Comparison of ENCODE assay signal across 14 cellular contexts in genomic region chr4:176538217-176538925, GRCh38.
A peak's percentile ranks its signal among the peaks of the same experiment; 100 is the strongest.
DNase-seq lines count a peak whose midpoint lies in the region; ATAC-seq, FAIRE-seq and TF ChIP-seq lines count a peak whose summit lies in the region.
"Had no signal": no experiment of that assay in that cellular context is flagged by ENCODE, and none has a peak within 500 bp of the region (broad histone marks: within the 10 kb centered on the region; RNA-seq: fewer than 3 reads in every experiment).

No MANE protein-coding gene starts in this region.

- no peaks in the 10 kb centered on the region for H3K4me1 ChIP-seq in endothelial cell of umbilical vein (ENCODE audit: control insufficient read depth, extremely low read depth, insufficient read depth, low read length)

- no peak overlapping the region for H2AFZ ChIP-seq in endothelial cell of umbilical vein (ENCODE audit: low read depth, low read length)

- no peak overlapping the region for H3K9ac ChIP-seq in endothelial cell of umbilical vein (replicated peaks; ENCODE audit: extremely low read depth, insufficient read depth, low read length)

- no peaks in the 10 kb centered on the region for H3K27me3 Mint-ChIP-seq in T-helper 2 cell treated with Interferon-gamma antibody and Interleukin-4, amounts not matched to agents 5 μg/mL and 100 μg/mL, for 36 hours (ENCODE audit: low read depth)
- H3K27me3 Mint-ChIP-seq: activated naive CD8-positive, alpha-beta T cell treated with anti-CD3 and anti-CD28 coated beads for 36 hours; naive B cell had no signal

- no peak overlapping the region for H3K4me3 Mint-ChIP-seq in T-helper 2 cell treated with Interferon-gamma antibody and Interleukin-4, amounts not matched to agents 5 μg/mL and 100 μg/mL, for 36 hours
- H3K4me3 Mint-ChIP-seq: activated naive CD8-positive, alpha-beta T cell treated with anti-CD3 and anti-CD28 coated beads for 36 hours; naive B cell; T-helper 1 cell treated with Interleukin-12 subunit alpha and Interleukin-12 subunit beta and Interleukin-4 antibody, amounts not matched to agents 30 μg/mL and 1 μg/mL, for 36 hours had no signal

- ATAC-seq in GM18909 (IDR thresholded peaks at IDR 0.05; ENCODE audit: poor library complexity, unreplicated experiment) = no peak
- no peak for ATAC-seq in stimulated activated naive CD8-positive, alpha-beta T cell treated with anti-CD3 and anti-CD28 coated beads, Interleukin-15, Interleukin-2, amounts not matched to agents 100 U/mL and 50 U/mL, for 24 hours

- H3K27ac Mint-ChIP-seq in T-helper 2 cell treated with Interferon-gamma antibody and Interleukin-4, amounts not matched to agents 5 μg/mL and 100 μg/mL, for 36 hours = no peak overlapping the region
- H3K27ac Mint-ChIP-seq: activated naive CD8-positive, alpha-beta T cell treated with anti-CD3 and anti-CD28 coated beads for 36 hours; T-helper 1 cell treated with Interleukin-12 subunit alpha and Interleukin-12 subunit beta and Interleukin-4 antibody, amounts not matched to agents 30 μg/mL and 1 μg/mL, for 36 hours had no signal

- H4K20me1 ChIP-seq in endothelial cell of umbilical vein (replicated peaks; ENCODE audit: control insufficient read depth, extremely low read depth, insufficient read depth, low read length) = no peaks in the 10 kb centered on the region

- H3K4me1 Mint-ChIP-seq in T-helper 2 cell treated with Interferon-gamma antibody and Interleukin-4, amounts not matched to agents 5 μg/mL and 100 μg/mL, for 36 hours (ENCODE audit: low read depth) = no peaks in the 10 kb centered on the region
- H3K4me1 Mint-ChIP-seq: activated naive CD8-positive, alpha-beta T cell treated with anti-CD3 and anti-CD28 coated beads for 36 hours; naive B cell had no signal

- no peaks in the 10 kb centered on the region for H3K36me3 ChIP-seq in endothelial cell of umbilical vein (ENCODE audit: control insufficient read depth in 2 of 2, extremely low read depth in 1 of 2, insufficient read depth in 2 of 2, low read length in 2 of 2)

- intact Hi-C loops in endothelial cell of umbilical vein (cut with micrococcal nuclease) = no loop called here

- FAIRE-seq in endothelial cell of umbilical vein (lab: Jason Lieb, UNC) = no peak
- FAIRE-seq: GM18507 had no signal

- no peaks in the 10 kb centered on the region for H3K9me1 ChIP-seq in endothelial cell of umbilical vein (replicated peaks; ENCODE audit: control insufficient read depth, extremely low read depth, insufficient read depth, low read length)

- no peaks in the 10 kb centered on the region for H3K9me3 Mint-ChIP-seq in T-helper 2 cell treated with Interferon-gamma antibody and Interleukin-4, amounts not matched to agents 5 μg/mL and 100 μg/mL, for 36 hours
- H3K9me3 Mint-ChIP-seq: activated naive CD8-positive, alpha-beta T cell treated with anti-CD3 and anti-CD28 coated beads for 36 hours; T-helper 1 cell treated with Interleukin-12 subunit alpha and Interleukin-12 subunit beta and Interleukin-4 antibody, amounts not matched to agents 30 μg/mL and 1 μg/mL, for 36 hours had no signal

- DNase-seq in EH (ENCODE audit: low read depth) (peak; percentile 95), NCI-H226 (peak; percentile 65), endothelial cell of umbilical vein (ENCODE audit: low read depth, low spot score) (peak; percentile 5), non-pigmented ciliary epithelial cell (ENCODE audit: low read depth) (peak; percentile 71), DMS 273 (lab: John Stamatoyannopoulos, UW; ENCODE audit: unreplicated experiment) (no peak)
- no peak for DNase-seq in T-helper 2 cell treated with Interferon-gamma antibody and Interleukin-4, amounts not matched to agents 5 μg/mL and 100 μg/mL, for 36 hours (ENCODE audit: low spot score)
- DNase-seq in stimulated activated naive CD8-positive, alpha-beta T cell treated with anti-CD3 and anti-CD28 coated beads, Interleukin-15, Interleukin-2, amounts not matched to agents 100 U/mL and 50 U/mL, for 24 hours = no peak
- DNase-seq: activated naive CD8-positive, alpha-beta T cell treated with anti-CD3 and anti-CD28 coated beads for 36 hours; effector CD8-positive, alpha-beta T cell; naive B cell; NK-92 treated with Interleukin-12 subunit alpha and Interleukin-12 subunit beta, amount 100 ng/mL, for 24 hours had no signal

- no TSS peak for BruUV-seq in endothelial cell of umbilical vein (replicated peaks; lab: Mats Ljungman, UMichigan)

- POLR2A ChIA-PET in endothelial cell of umbilical vein (lab: Charles Lee) = no interaction called here

- H3K36me3 Mint-ChIP-seq in T-helper 2 cell treated with Interferon-gamma antibody and Interleukin-4, amounts not matched to agents 5 μg/mL and 100 μg/mL, for 36 hours (ENCODE audit: low read depth) = no peaks in the 10 kb centered on the region
- H3K36me3 Mint-ChIP-seq: activated naive CD8-positive, alpha-beta T cell treated with anti-CD3 and anti-CD28 coated beads for 36 hours; naive B cell had no signal

- H3K4me2 ChIP-seq in endothelial cell of umbilical vein (ENCODE audit: insufficient read depth, low read length) = no peak overlapping the region

- dilution Hi-C loops in endothelial cell of umbilical vein (cut with MboI; ENCODE audit: extremely low pct_ligation_motif_present, low sequenced_read_pairs) = no loop called here

- no peak overlapping the region for H3K27ac ChIP-seq in endothelial cell of umbilical vein (ENCODE audit: insufficient read depth, low read depth, low read length)

- no peak overlapping the region for H3K4me3 ChIP-seq in endothelial cell of umbilical vein (replicated peaks in 1 of 3; ENCODE audit: insufficient read depth in 1 of 3, low read depth in 1 of 3, low read length in 3 of 3)

- H3K79me2 ChIP-seq in endothelial cell of umbilical vein (ENCODE audit: control insufficient read depth, insufficient read depth, low read length) = no peaks in the 10 kb centered on the region

- no peak for TF ChIP-seq POLR2A in endothelial cell of umbilical vein (IDR thresholded peaks at IDR 0.05; ENCODE audit: low read depth, low read length)

- no peaks in the 10 kb centered on the region for H3K9me3 ChIP-seq in endothelial cell of umbilical vein (replicated peaks; ENCODE audit: control insufficient read depth, insufficient read depth, low read length)

- CTCF ChIA-PET in endothelial cell of umbilical vein (lab: Charles Lee) = no interaction called here

- TF ChIP-seq CTCF in endothelial cell of umbilical vein (IDR thresholded peaks at IDR 0.05; ENCODE audit: extremely low read depth in 1 of 2, insufficient read depth in 1 of 2, low read depth in 1 of 2, low read length in 2 of 2) = no peak

- H3K27me3 ChIP-seq in endothelial cell of umbilical vein (ENCODE audit: control insufficient read depth in 2 of 2, insufficient read depth in 2 of 2, low read length in 2 of 2) = peaks cover 0 to under 1% of the 10 kb centered on the region in 2 experiments

TF ChIP-seq in endothelial cell of umbilical vein, 7 proteins besides CTCF, POLR2A, EP300 and RAD21:
- TF ChIP-seq GATA2 (IDR thresholded peaks at IDR 0.05; ENCODE audit: insufficient read depth, insufficient read length, low read depth, low read length) (no peak), MYC (IDR thresholded peaks at IDR 0.05; ENCODE audit: low read depth, low read length) (no peak), POLR2AphosphoS5 (IDR thresholded peaks at IDR 0.05; ENCODE audit: insufficient read depth, low read depth, low read length) (no peak), MAX (IDR thresholded peaks at IDR 0.05; ENCODE audit: insufficient read depth, insufficient read length) (no peak), EZH2 (IDR thresholded peaks at IDR 0.05; ENCODE audit: borderline replicate concordance, low read depth, low read length, severe bottlenecking) (no peak), FOS (IDR thresholded peaks at IDR 0.05; ENCODE audit: borderline replicate concordance, insufficient read depth, low read length) (no peak), JUN (IDR thresholded peaks at IDR 0.05; ENCODE audit: borderline replicate concordance, insufficient read depth, insufficient read length, low read depth) (no peak)
TF ChIP-seq in endothelial cell of umbilical vein: peak in this region for 0.

Comparison
In these comparisons a context has a peak if more than half of its experiments do, and no peak if none do; other contexts are left out.
1. DNase-seq: peak in EH (single experiment), NCI-H226 (single experiment), endothelial cell of umbilical vein (single experiment) and non-pigmented ciliary epithelial cell (single experiment); none in T-helper 2 cell treated with Interferon-gamma antibody and Interleukin-4, amounts not matched to agents 5 μg/mL and 100 μg/mL, for 36 hours (single experiment), stimulated activated naive CD8-positive, alpha-beta T cell treated with anti-CD3 and anti-CD28 coated beads, Interleukin-15, Interleukin-2, amounts not matched to agents 100 U/mL and 50 U/mL, for 24 hours (single experiment) and DMS 273 (single experiment).